Comparison of ENCODE assay signal across 14 cellular contexts in the genomic region with DNA sequence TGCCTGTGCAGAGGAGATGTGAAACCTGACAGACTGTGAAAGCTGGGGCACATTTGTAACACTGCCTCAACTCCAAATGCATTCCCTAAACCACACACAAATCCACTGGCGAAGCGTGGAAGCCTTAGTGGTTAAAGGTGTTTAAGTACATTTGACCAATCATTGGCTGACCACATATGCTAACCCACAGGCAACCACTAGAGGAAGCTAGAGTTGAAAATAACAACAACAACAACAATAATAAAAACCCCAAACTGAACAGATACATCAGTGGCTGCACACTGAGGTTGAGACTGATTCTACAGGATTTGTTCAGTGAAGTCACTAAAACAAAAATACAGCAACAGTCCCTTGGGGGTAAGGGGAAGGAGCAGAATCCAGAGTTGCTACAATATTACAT.
DNase-seq lines count a peak whose midpoint lies in the region; ATAC-seq, FAIRE-seq and TF ChIP-seq lines count a peak whose summit lies in the region.
"Had no signal": no experiment of that assay in that cellular context is flagged by ENCODE, and none has a peak within 500 bp of the region (broad histone marks: within the 10 kb centered on the region; RNA-seq: fewer than 3 reads in every experiment).

No MANE protein-coding gene starts in this region.

- H3K27ac ChIP-seq in mammary epithelial cell (ENCODE audit: insufficient read depth, low read depth, low read length) (no peak overlapping the region), PC-3 (ENCODE audit: low read length) (no peak overlapping the region), H1 (ENCODE audit: low read depth, low read length) (no peak overlapping the region), body of pancreas (no peak overlapping the region)
- H3K27ac ChIP-seq: thyroid gland had no signal

- H3K9me3 ChIP-seq in mammary epithelial cell (replicated peaks; ENCODE audit: insufficient read depth, low read length) (no peaks in the 10 kb centered on the region), PC-3 (ENCODE audit: low read length) (no peaks in the 10 kb centered on the region), H1 (ENCODE audit: insufficient read depth in 2 of 2, low read depth in 1 of 2, low read length in 1 of 2) (no peaks in the 10 kb centered on the region), body of pancreas (no peaks in the 10 kb centered on the region)
- H3K9me3 ChIP-seq: thyroid gland had no signal

- WGBS in mammary epithelial cell (ENCODE audit: low coverage, missing lambda C conversion rate) = 50% methylated on average over 2 of the region's 2 CpGs
- WGBS in H1 (ENCODE audit: extremely low coverage in 1 of 2, insufficient coverage in 1 of 2, insufficient read length in 1 of 2, insufficient replicate concordance in 2 of 2, low coverage in 1 of 2, low lambda C conversion rate in 2 of 2, missing lambda C conversion rate in 1 of 2), 2 experiments = 40% methylated on average over 2 of the region's 2 CpGs; no CpG with 5 or more reads in 1 of the 2 experiments
- 47 to 52% methylated on average over 2 of the region's 2 CpGs for WGBS in body of pancreas, 2 donors

- H3K36me3 ChIP-seq in mammary epithelial cell (ENCODE audit: insufficient read depth, low read length) (no peaks in the 10 kb centered on the region), PC-3 (ENCODE audit: low read depth, low read length) (no peaks in the 10 kb centered on the region), H1 (ENCODE audit: control insufficient read depth in 2 of 4, insufficient read depth in 4 of 4, low read length in 3 of 4) (no peaks in the 10 kb centered on the region), body of pancreas (replicated peaks in 1 of 2; ENCODE audit: insufficient read depth in 1 of 2, low read depth in 2 of 2) (no peaks in the 10 kb centered on the region)
- H3K36me3 ChIP-seq: thyroid gland had no signal

- no peaks in the 10 kb centered on the region for H3K23me2 ChIP-seq in H1 (ENCODE audit: low read depth, low read length)

- H3K27me3 Mint-ChIP-seq in MCF 10A (ENCODE audit: insufficient read depth, unreplicated experiment) = no peaks in the 10 kb centered on the region

- H3K79me2 ChIP-seq in mammary epithelial cell (ENCODE audit: insufficient read depth, low read length) (no peaks in the 10 kb centered on the region), PC-3 (ENCODE audit: low read length) (no peaks in the 10 kb centered on the region), H1 (ENCODE audit: control insufficient read depth in 1 of 2, insufficient read depth in 2 of 2, low read length in 2 of 2) (no peaks in the 10 kb centered on the region)

- H3K4me3 Mint-ChIP-seq in MCF 10A (ENCODE audit: unreplicated experiment) = no peak overlapping the region

- H2BK5ac ChIP-seq in H1 (ENCODE audit: low read depth, low read length) = no peak overlapping the region

- dilution Hi-C loops in mammary epithelial cell (cut with HindIII; ENCODE audit: low sequenced_read_pairs) = no loop called here

- no peaks in the 10 kb centered on the region for H3K9me2 ChIP-seq in PC-3 (replicated peaks; ENCODE audit: low read length)

- H3K4ac ChIP-seq in H1 (replicated peaks; ENCODE audit: insufficient read length, low read depth, low read length) = no peak overlapping the region

- no peak for TF ChIP-seq EP300 in H1 (IDR thresholded peaks at IDR 0.05; ENCODE audit: borderline replicate concordance in 1 of 2, low read depth in 2 of 2, low read length in 2 of 2)

- H2AFZ ChIP-seq in mammary epithelial cell (ENCODE audit: low read depth, low read length) (no peak overlapping the region), PC-3 (ENCODE audit: low read length) (no peak overlapping the region), H1 (ENCODE audit: low read length) (no peak overlapping the region)

- ATAC-seq in PC-3 = no peak
- ATAC-seq in body of pancreas = no peak

- H3K18ac ChIP-seq in H1 (ENCODE audit: extremely low read depth, low read length) = no peak overlapping the region

- no peak overlapping the region for H4K91ac ChIP-seq in H1 (replicated peaks; ENCODE audit: insufficient read length, low read length)

- intact Hi-C loops in mammary epithelial cell (cut with micrococcal nuclease) = no loop called here
- intact Hi-C loops in MCF 10A (cut with micrococcal nuclease) = no loop called here
- intact Hi-C loops in PC-3 (cut with micrococcal nuclease) = no loop called here
- intact Hi-C loops in body of pancreas (cut with DNase I) = no loop called here

- no peak overlapping the region for H2BK15ac ChIP-seq in H1 (ENCODE audit: low read length)

- TF ChIP-seq CTCF in mammary epithelial cell (conservative IDR thresholded peaks at IDR 0.05 in 1 of 2, IDR thresholded peaks at IDR 0.05 in 1 of 2; ENCODE audit: extremely low read depth in 1 of 2, insufficient read depth in 1 of 2, low read depth in 1 of 2, low read length in 2 of 2) (peak; percentile 8 to 48), MCF 10A (IDR thresholded peaks at IDR 0.05; ENCODE audit: unreplicated experiment) (no peak), PC-3 (conservative IDR thresholded peaks at IDR 0.05; ENCODE audit: low read depth, low read length) (peak; percentile 41; the same call in 1 of the 2 replicates), H1 (IDR thresholded peaks at IDR 0.05; ENCODE audit: control extremely low read depth in 1 of 3, insufficient read depth in 1 of 3, low read depth in 1 of 3, low read length in 3 of 3) (peak in 2 of 3 experiments; percentile 45 to 65; a peak in 2 of 4 replicates), body of pancreas (IDR thresholded peaks at IDR 0.05) (peak in 1 of 7 experiments; percentile 17)

- no peaks in the 10 kb centered on the region for H3F3A ChIP-seq in PC-3 (ENCODE audit: low read length, unreplicated experiment)

- no peak overlapping the region for H3K4me2 ChIP-seq in mammary epithelial cell (ENCODE audit: insufficient read depth, low read depth, low read length)
- no peak overlapping the region for H3K4me2 ChIP-seq in PC-3 (ENCODE audit: low read length)
- H3K4me2 ChIP-seq in H1 (ENCODE audit: insufficient read depth in 1 of 2, low read depth in 2 of 2, low read length in 2 of 2) = no peak overlapping the region

- no peak overlapping the region for H2AK5ac ChIP-seq in H1 (ENCODE audit: low read depth, low read length)

- no peak overlapping the region for H3K14ac ChIP-seq in H1 (ENCODE audit: insufficient read length)

- H4K8ac ChIP-seq in H1 (ENCODE audit: extremely low read depth, insufficient read depth, low read length) = no peak overlapping the region

- BruUV-seq in mammary epithelial cell (replicated peaks; lab: Mats Ljungman, UMichigan) (no TSS peak), MCF 10A (replicated peaks; lab: Mats Ljungman, UMichigan) (no TSS peak), PC-3 (replicated peaks; lab: Mats Ljungman, UMichigan) (no TSS peak)

- no peak overlapping the region for H3K23ac ChIP-seq in H1 (ENCODE audit: insufficient read length)

- no peak overlapping the region for H2BK20ac ChIP-seq in H1 (ENCODE audit: low read length)

- H4K20me1 ChIP-seq in mammary epithelial cell (ENCODE audit: insufficient read depth, low read length) (no peaks in the 10 kb centered on the region), PC-3 (ENCODE audit: low read length) (no peaks in the 10 kb centered on the region), H1 (replicated peaks in 1 of 2; ENCODE audit: control insufficient read depth in 1 of 2, insufficient read depth in 2 of 2, low read length in 2 of 2) (peaks cover 0 to 2% of the 10 kb centered on the region in 2 experiments)

- H3K36me3 Mint-ChIP-seq in MCF 10A (ENCODE audit: insufficient read depth, unreplicated experiment) = peaks cover 11% of the 10 kb centered on the region

- TF ChIP-seq RAD21 in H1 (IDR thresholded peaks at IDR 0.05 in 1 of 2, conservative IDR thresholded peaks at IDR 0.05 in 1 of 2; ENCODE audit: low read depth in 2 of 2, low read length in 2 of 2) = peak; percentile 58 to 62

- in situ Hi-C loops in mammary epithelial cell (cut with MboI; ENCODE audit: low sequenced_read_pairs in 2 of 2) = loop anchor here in 1 of 2 donors (10.0 kb wide), 1 partner anchor 232 kb away; no protein-coding TSS in a partner anchor

- H3K9me3 Mint-ChIP-seq in MCF 10A (ENCODE audit: unreplicated experiment) = no peaks in the 10 kb centered on the region

- H3K4me3 ChIP-seq in mammary epithelial cell (replicated peaks in 1 of 3; ENCODE audit: insufficient read depth in 1 of 3, low read depth in 2 of 3, low read length in 3 of 3) = no peak overlapping the region
- no peak overlapping the region for H3K4me3 ChIP-seq in PC-3 (ENCODE audit: low read length)
- no peak overlapping the region for H3K4me3 ChIP-seq in H1 (ENCODE audit: extremely low read depth in 1 of 4, insufficient read depth in 2 of 4, low read depth in 3 of 4, low read length in 4 of 4)
- H3K4me3 ChIP-seq in body of pancreas = no peak overlapping the region
- H3K4me3 ChIP-seq: thyroid gland had no signal

- POLR2A ChIA-PET in MCF 10A (lab: Yijun Ruan, JAX) = interaction anchor here (0.6 kb wide), 1 partner anchor 244 kb away, joined by 4 read pairs; no protein-coding TSS in a partner anchor
- POLR2A ChIA-PET in PC-3 (lab: Charles Lee; ENCODE audit: unreplicated experiment) = no interaction called here
- POLR2A ChIA-PET in H1 (lab: Charles Lee; ENCODE audit: partially characterized antibody) = interaction anchor here (0.9 kb wide), 1 partner anchor 17 kb away, joined by 3 read pairs; no protein-coding TSS in a partner anchor

- no peaks in the 10 kb centered on the region for H3K79me1 ChIP-seq in H1 (ENCODE audit: low read depth, low read length)

- no peak for DNase-seq in mammary epithelial cell
- no peak for DNase-seq in MCF 10A (ENCODE audit: unreplicated experiment)
- DNase-seq in PC-3 = no peak
- DNase-seq in H1 (ENCODE audit: low read depth in 1 of 2, low spot score in 2 of 2) = no peak
- peak; percentile 45 for DNase-seq in renal cortical epithelial cell (ENCODE audit: low read depth)
- DNase-seq in NCI-H2171 (lab: John Stamatoyannopoulos, UW) = no peak
- DNase-seq in cerebellar nuclear complex (lab: John Stamatoyannopoulos, UW) = no peak
- DNase-seq in body of pancreas = no peak
- DNase-seq: activated naive CD4-positive, alpha-beta T cell; DMS 273 treated with DMSO at 0.1 percent for 48 hours; NCI-H1694 treated with DMSO at 0.1 percent for 48 hours; SIG-M5; thyroid gland had no signal

- CTCF ChIA-PET in mammary epithelial cell (lab: Charles Lee; ENCODE audit: low non-redundant PET) (no interaction called here), MCF 10A (lab: Yijun Ruan, JAX) (interaction anchor here (0.6 to 1.0 kb wide), 3 partner anchors 10 to 655 kb away, joined by 3 to 6 read pairs (median 4); no protein-coding TSS in a partner anchor), PC-3 (lab: Charles Lee) (no interaction called here), H1 (lab: Charles Lee; ENCODE audit: partially characterized antibody) (interaction anchor here (0.6 to 1.3 kb wide), 8 partner anchors 12 to 591 kb away, joined by 3 to 9 read pairs (median 3); no protein-coding TSS in a partner anchor)

- H3K4me1 Mint-ChIP-seq in MCF 10A (ENCODE audit: insufficient read depth, unreplicated experiment) = peaks cover 10% of the 10 kb centered on the region

- H3K56ac ChIP-seq in H1 (replicated peaks; ENCODE audit: insufficient read length, low read depth, low read length) = no peak overlapping the region

- H3K4me1 ChIP-seq in mammary epithelial cell (ENCODE audit: insufficient read depth, low read length) (peaks cover 5% of the 10 kb centered on the region), PC-3 (ENCODE audit: insufficient read depth, low read length) (peaks cover 30% of the 10 kb centered on the region), H1 (replicated peaks in 1 of 4; ENCODE audit: control insufficient read depth in 3 of 4, insufficient read depth in 4 of 4, low read length in 3 of 4) (peaks cover 0 to 2% (median 0%) of the 10 kb centered on the region in 4 experiments; a peak in 2 of 7 replicates), body of pancreas (peaks cover 21% of the 10 kb centered on the region)

- FAIRE-seq in H1 (lab: Jason Lieb, UNC) = peak; percentile 48
- FAIRE-seq: A204.1 had no signal

- H3K9ac ChIP-seq in mammary epithelial cell (ENCODE audit: insufficient read depth, low read length) = no peak overlapping the region
- H3K9ac ChIP-seq in PC-3 (ENCODE audit: low read length) = no peak overlapping the region
- H3K9ac ChIP-seq in H1 (replicated peaks in 1 of 4; ENCODE audit: extremely low read depth in 1 of 4, low read depth in 3 of 4, low read length in 3 of 4) = no peak overlapping the region

- H2BK120ac ChIP-seq in H1 (replicated peaks; ENCODE audit: low read depth, low read length) = no peak overlapping the region

- H4K5ac ChIP-seq in H1 (ENCODE audit: insufficient read length, low read depth, low read length) = no peak overlapping the region

- TF ChIP-seq POLR2A in H1 (IDR thresholded peaks at IDR 0.05; ENCODE audit: control extremely low read depth in 1 of 2, low read depth in 2 of 2, low read length in 2 of 2) (no peak), body of pancreas (IDR thresholded peaks at IDR 0.05) (no peak)

- H2BK12ac ChIP-seq in H1 (ENCODE audit: low read depth, low read length) = no peak overlapping the region

- no peak overlapping the region for H3K27ac Mint-ChIP-seq in MCF 10A (ENCODE audit: low read depth, unreplicated experiment)

- H3K27me3 ChIP-seq in mammary epithelial cell (ENCODE audit: insufficient read depth, low read length) (no peaks in the 10 kb centered on the region), PC-3 (ENCODE audit: low read length) (no peaks in the 10 kb centered on the region), H1 (replicated peaks in 1 of 4; ENCODE audit: control insufficient read depth in 3 of 4, extremely low read depth in 1 of 4, insufficient read depth in 3 of 4, low read length in 3 of 4) (no peaks in the 10 kb centered on the region), body of pancreas (no peaks in the 10 kb centered on the region)
- H3K27me3 ChIP-seq: thyroid gland had no signal

Comparison
In these comparisons a context has a peak if more than half of its experiments do, and no peak if none do; other contexts are left out.
1. CTCF ChIA-PET loops: an anchor here in MCF 10A (0.6 to 1.0 kb wide) and H1 (0.6 to 1.3 kb wide); none called in mammary epithelial cell and PC-3.